10 cellular contexts compared by ENCODE assay signal in the genomic region with DNA sequence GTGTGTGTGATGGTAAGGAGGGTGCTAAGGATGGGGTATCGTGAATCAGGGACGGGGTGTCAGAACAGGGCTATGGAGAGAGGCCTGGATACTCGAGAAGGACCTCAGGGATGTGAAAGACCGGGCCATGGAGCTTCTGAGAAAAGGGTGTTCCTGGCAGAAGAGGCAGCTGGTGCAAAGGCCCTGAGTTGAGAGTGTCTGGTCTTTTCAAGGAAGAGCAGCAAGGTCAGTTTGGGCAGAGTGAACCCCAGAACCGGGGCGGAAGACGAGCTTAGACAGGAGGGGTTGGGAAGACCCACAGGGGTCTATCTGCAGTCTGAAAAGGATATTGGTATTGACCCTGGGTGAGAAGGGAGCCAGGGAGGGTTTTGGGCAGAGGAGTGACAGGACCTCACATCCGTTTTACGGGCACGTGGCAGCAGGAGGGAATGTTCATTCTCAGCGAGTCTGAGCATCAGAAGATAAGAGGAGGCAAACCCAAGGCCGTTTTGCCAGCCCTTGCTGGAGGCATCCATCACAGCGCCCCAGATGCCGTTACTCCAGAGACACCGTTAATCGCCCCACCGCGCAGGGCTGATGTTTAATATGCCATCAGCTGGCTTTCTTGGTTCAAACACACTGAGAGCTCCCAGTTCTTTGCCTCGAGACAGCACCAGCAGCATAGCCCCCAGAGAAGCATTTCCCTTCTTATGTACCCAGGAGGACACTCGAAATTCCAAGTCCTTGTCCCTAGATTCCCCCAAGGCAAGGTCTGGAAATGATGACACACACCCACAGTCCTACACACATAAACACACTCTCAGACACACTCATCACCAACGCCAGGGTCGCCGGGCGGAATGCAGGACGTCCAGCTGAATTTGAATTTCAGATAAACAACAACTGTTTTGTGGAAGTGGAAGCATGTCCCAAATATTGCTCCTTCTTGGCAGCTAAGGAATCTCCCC. TPM values are rescaled to one million over a fixed set of nuclear protein-coding genes. Genes with fewer than 3 reads are reported as not detected.
A peak's percentile ranks its signal among the peaks of the same experiment; 100 is the strongest.
DNase-seq lines count a peak whose midpoint lies in the region; ATAC-seq and TF ChIP-seq lines count a peak whose summit lies in the region.
"Had no signal": no experiment of that assay in that cellular context is flagged by ENCODE, and none has a peak within 500 bp of the region (broad histone marks: within the 10 kb centered on the region; RNA-seq: fewer than 3 reads in every experiment).

No MANE protein-coding gene starts in this region.

- no peaks in the 10 kb centered on the region for H3K79me2 ChIP-seq in PC-9 (ENCODE audit: low read depth)
- H3K79me2 ChIP-seq in neural progenitor cell (ENCODE audit: low read depth) = no peaks in the 10 kb centered on the region

- peaks cover 19% of the 10 kb centered on the region for H3K27me3 Mint-ChIP-seq in neural progenitor cell (ENCODE audit: insufficient read depth, low read depth)

- CTCF ChIA-PET in BJ (lab: Yijun Ruan, JAX) = interaction anchor here (0.7 to 2.5 kb wide), 9 partner anchors 10 to 147 kb away, joined by 3 to 18 read pairs (median 4); no protein-coding TSS in a partner anchor
- CTCF ChIA-PET in PC-9 (lab: Charles Lee) = no interaction called here

- peak; percentile 57 for DNase-seq in BJ (ENCODE audit: low read depth)
- DNase-seq in PC-9 = no peak
- peak; percentile 27 for DNase-seq in fibroblast of gingiva (ENCODE audit: low read depth)
- no peak for DNase-seq in neural progenitor cell (ENCODE audit: low spot score)
- no peak for DNase-seq in omental fat pad (ENCODE audit: low spot score)
- no peak for DNase-seq in globus pallidus (ENCODE audit: low spot score)
- no peak for DNase-seq in RKO (ENCODE audit: low spot score)
- no peak for DNase-seq in cerebellum (ENCODE audit: low spot score)
- DNase-seq: activated CD8-positive, alpha-beta T cell treated with anti-CD3 and anti-CD28 coated beads for 36 hours; CD4-positive, alpha-beta memory T cell had no signal

- H3K27ac ChIP-seq in PC-9 (peak overlapping the region; percentile 91), neural progenitor cell (no peak overlapping the region)

- H3K4me3 Mint-ChIP-seq in neural progenitor cell = no peak overlapping the region
- H3K4me3 Mint-ChIP-seq: activated CD8-positive, alpha-beta T cell treated with anti-CD3 and anti-CD28 coated beads for 36 hours had no signal

- peaks cover 26% of the 10 kb centered on the region for H3K4me1 Mint-ChIP-seq in neural progenitor cell

- POLR2A ChIA-PET in BJ (lab: Charles Lee) = no interaction called here
- POLR2A ChIA-PET in PC-9 (lab: Charles Lee; ENCODE audit: unreplicated experiment) = interaction anchor here (0.5 kb wide), 1 partner anchor 448 kb away, joined by 4 read pairs; no protein-coding TSS in a partner anchor

- no peak overlapping the region for H3K9ac ChIP-seq in neural progenitor cell

- H3K9me3 ChIP-seq in PC-9 (ENCODE audit: insufficient read depth, low read depth) = no peaks in the 10 kb centered on the region
- no peaks in the 10 kb centered on the region for H3K9me3 ChIP-seq in neural progenitor cell (ENCODE audit: low read depth)

- no peaks in the 10 kb centered on the region for H3K9me2 ChIP-seq in PC-9 (ENCODE audit: insufficient read depth)

- H3K4me3 ChIP-seq in BJ (ENCODE audit: low read depth, low read length) = no peak overlapping the region
- H3K4me3 ChIP-seq in PC-9 = no peak overlapping the region
- H3K4me3 ChIP-seq in neural progenitor cell = no peak overlapping the region

- H2AFZ ChIP-seq in PC-9 (no peak overlapping the region; the same call in 1 of the 2 replicates), neural progenitor cell (replicated peaks) (no peak overlapping the region)

- peak overlapping the region; percentile 85 for H3K27ac Mint-ChIP-seq in neural progenitor cell
- H3K27ac Mint-ChIP-seq: activated CD8-positive, alpha-beta T cell treated with anti-CD3 and anti-CD28 coated beads for 36 hours had no signal

- no peak for TF ChIP-seq CTCF in BJ (IDR thresholded peaks at IDR 0.05; ENCODE audit: insufficient read depth, low read depth, low read length)
- no peak for TF ChIP-seq CTCF in PC-9 (conservative IDR thresholded peaks at IDR 0.05)
- TF ChIP-seq CTCF in neural progenitor cell (IDR thresholded peaks at IDR 0.05) = no peak
- TF ChIP-seq CTCF in omental fat pad (IDR thresholded peaks at IDR 0.05) = no peak

- intact Hi-C loops in PC-9 (cut with micrococcal nuclease; ENCODE audit: unreplicated experiment) = no loop called here

- BruUV-seq in PC-9 (replicated peaks; lab: Mats Ljungman, UMichigan) = no TSS peak

- H3K4me1 ChIP-seq in PC-9 (replicated peaks; ENCODE audit: insufficient read depth) (peaks cover 47% of the 10 kb centered on the region), neural progenitor cell (peaks cover 22% of the 10 kb centered on the region)

- no peaks in the 10 kb centered on the region for H3K9me3 Mint-ChIP-seq in neural progenitor cell
- H3K9me3 Mint-ChIP-seq: activated CD8-positive, alpha-beta T cell treated with anti-CD3 and anti-CD28 coated beads for 36 hours; CD4-positive, alpha-beta memory T cell had no signal

- no peaks in the 10 kb centered on the region for H3K27me3 ChIP-seq in BJ (ENCODE audit: control insufficient read depth, insufficient read depth, low read length)
- no peaks in the 10 kb centered on the region for H3K27me3 ChIP-seq in PC-9 (ENCODE audit: insufficient read depth, low read depth)
- H3K27me3 ChIP-seq in neural progenitor cell = no peaks in the 10 kb centered on the region

- H3K4me2 ChIP-seq in PC-9 = peak overlapping the region; percentile 64
- H3K4me2 ChIP-seq in neural progenitor cell = no peak overlapping the region

- ATAC-seq in omental fat pad (ENCODE audit: low FRiP score) = no peak
- ATAC-seq: activated CD8-positive, alpha-beta T cell treated with anti-CD3 and anti-CD28 coated beads for 36 hours had no signal

- H3K36me3 Mint-ChIP-seq in neural progenitor cell = no peaks in the 10 kb centered on the region
- H3K36me3 Mint-ChIP-seq: CD4-positive, alpha-beta memory T cell had no signal

- no peaks in the 10 kb centered on the region for H3K36me3 ChIP-seq in BJ (ENCODE audit: control insufficient read depth, insufficient read depth, low read length)
- no peaks in the 10 kb centered on the region for H3K36me3 ChIP-seq in PC-9 (ENCODE audit: low read depth)
- H3K36me3 ChIP-seq in neural progenitor cell = no peaks in the 10 kb centered on the region

- H3F3A ChIP-seq in PC-9 (ENCODE audit: insufficient read depth, low read depth) = peaks cover 9% of the 10 kb centered on the region; the same call in 1 of the 2 replicates
- H3F3A ChIP-seq in neural progenitor cell (ENCODE audit: low read depth) = peaks cover 21% of the 10 kb centered on the region

- H4K20me1 ChIP-seq in PC-9 (ENCODE audit: insufficient read depth) = no peaks in the 10 kb centered on the region
- H4K20me1 ChIP-seq in neural progenitor cell (ENCODE audit: low read depth) = no peaks in the 10 kb centered on the region

RNA-seq across cellular contexts. Expression of a gene that starts 41.4 kb away (rescaled TPM):
- 11.8 and 14.2 TPM in 2 replicates for polyA plus RNA-seq in BJ (2011; rRNA removed)
- polyA minus RNA-seq in BJ (2011; rRNA and poly(A)+ RNA removed) = 20.5 and 48.5 TPM in 2 replicates
- total RNA-seq in PC-9 (2021) (1.8 and 2.4 TPM in 2 replicates), neural progenitor cell (ENCODE audit: low replicate concordance) (47.7 and 57.2 TPM in 2 replicates), omental fat pad (10 to 100 TPM; 33.2 to 88.0 (median 43.5) TPM), cerebellum (26.8 TPM)
- polyA plus RNA-seq: CD4-positive, alpha-beta memory T cell had no signal

Comparison
In these comparisons a context has a peak if more than half of its experiments do, and no peak if none do; other contexts are left out.
1. DNase-seq: peak in BJ (single experiment) and fibroblast of gingiva (single experiment); none in PC-9 (0 of 2), neural progenitor cell (single experiment), omental fat pad (single experiment), globus pallidus (single experiment), RKO (single experiment) and cerebellum (single experiment).